Comparison of ENCODE assay signal across 18 cellular contexts in the genomic region with DNA sequence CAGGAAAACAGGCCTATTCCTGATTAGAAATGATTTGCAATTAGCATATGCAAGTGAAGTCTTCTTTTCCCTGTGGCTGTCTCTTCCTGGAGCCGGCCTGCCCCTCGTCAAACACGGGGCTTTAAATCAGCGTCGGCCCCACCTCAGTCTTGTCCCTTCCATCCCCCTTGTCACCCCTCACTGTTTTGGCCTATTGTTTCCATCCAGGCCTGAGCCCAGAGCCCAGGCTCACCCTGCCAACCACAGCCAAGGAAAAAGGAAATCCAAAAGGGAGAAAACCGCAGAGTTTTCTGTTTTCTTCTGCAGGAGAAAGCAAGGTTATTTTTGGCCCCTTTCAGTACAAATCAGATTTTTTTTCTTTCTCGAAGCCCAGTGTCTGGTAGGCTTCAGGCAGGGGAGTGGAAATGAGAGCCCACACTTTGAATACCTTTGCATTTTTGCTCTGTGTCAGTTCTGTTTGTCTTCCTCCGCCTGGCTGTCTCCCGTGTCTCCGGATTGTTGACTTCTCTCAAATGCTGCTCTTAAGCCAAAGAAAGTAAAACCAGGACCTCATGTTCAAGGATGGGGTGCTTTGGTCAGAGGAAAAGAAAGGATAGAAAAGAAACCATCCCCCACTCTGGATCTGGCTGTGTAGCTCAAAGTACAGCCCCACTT.
DNase-seq lines count a peak whose midpoint lies in the region; ATAC-seq and TF ChIP-seq lines count a peak whose summit lies in the region.
"Had no signal": no experiment of that assay in that cellular context is flagged by ENCODE, and none has a peak within 500 bp of the region (broad histone marks: within the 10 kb centered on the region; RNA-seq: fewer than 3 reads in every experiment).

No MANE protein-coding gene starts in this region.

- no peak overlapping the region for H2BK20ac ChIP-seq in H9 (ENCODE audit: low read depth, low read length, poor library complexity, severe bottlenecking)

- H2BK5ac ChIP-seq in H9 (ENCODE audit: insufficient read length, low read length) = no peak overlapping the region

- no CpG with 5 or more reads among the region's 10 CpGs for WGBS in H9 (ENCODE audit: extremely low coverage, insufficient read length, low lambda C conversion rate)

- in situ Hi-C loops in astrocyte of the cerebellum (cut with HindIII; ENCODE audit: low sequenced_read_pairs) = no loop called here

- H3K14ac ChIP-seq in H9 (ENCODE audit: insufficient read depth, low read length) = no peak overlapping the region; the same call in 1 of the 2 replicates

- H3K27ac Mint-ChIP-seq in H9 = peak overlapping the region; percentile 50 to 86 (median 78); a peak in 6 of 7 replicates
- H3K27ac Mint-ChIP-seq in glutamatergic neuron (ENCODE audit: unreplicated experiment) = no peak overlapping the region
- H3K27ac Mint-ChIP-seq: activated B cell treated with CpG ODN at 0.5 μM for 24 hours; dendritic cell treated with granulocyte-macrophage colony-stimulating factor and Interleukin-4, amounts not matched to agents 40 ng/mL and 50 ng/mL, for 4 days; naive B cell had no signal

- H3K4me3 ChIP-seq in astrocyte of the cerebellum (ENCODE audit: low read depth, low read length) (no peak overlapping the region), iPS-18a (ENCODE audit: low read length) (no peak overlapping the region)
- H3K4me3 ChIP-seq: heart right ventricle had no signal

- no peak overlapping the region for H3K56ac ChIP-seq in H9 (ENCODE audit: insufficient read length, low read depth, low read length)

- H3K79me2 ChIP-seq in H9 (ENCODE audit: insufficient read depth, low read length) = no peaks in the 10 kb centered on the region

- no peaks in the 10 kb centered on the region for H4K20me1 ChIP-seq in H9 (ENCODE audit: control insufficient read depth, insufficient read depth, insufficient read length)

- H3K27me3 ChIP-seq in H9 (ENCODE audit: insufficient read depth, low read length) (no peaks in the 10 kb centered on the region), iPS-18a (ENCODE audit: control insufficient read depth, insufficient read depth, low read length) (no peaks in the 10 kb centered on the region)
- H3K27me3 ChIP-seq: heart right ventricle had no signal

- H2BK12ac ChIP-seq in H9 (ENCODE audit: insufficient read length, low read depth, low read length) = no peak overlapping the region

- H3K27ac ChIP-seq in H9 (ENCODE audit: insufficient read length, low read depth, low read length) (no peak overlapping the region), iPS-18a (ENCODE audit: low read length) (no peak overlapping the region)

- DNase-seq in H9 = no peak
- DNase-seq in astrocyte of the cerebellum (ENCODE audit: low read depth) = peak; percentile 63
- no peak for DNase-seq in sciatic nerve (ENCODE audit: low spot score)
- DNase-seq in nucleus accumbens (lab: John Stamatoyannopoulos, UW) = no peak
- no peak for DNase-seq in GM10248 (ENCODE audit: extremely low spot score)
- DNase-seq in glutamatergic neuron = no peak
- DNase-seq: activated B cell treated with CpG ODN at 0.5 μM for 24 hours; activated CD8-positive, alpha-beta memory T cell treated with anti-CD3 and anti-CD28 coated beads for 24 hours; GDM1; heart right ventricle; Karpas-422; naive B cell; NCI-H1417 treated with DMSO at 0.1 percent for 48 hours had no signal

- H3K9me3 Mint-ChIP-seq in H9 (peaks cover 1% of the 10 kb centered on the region in 2 experiments; a peak in 3 of 5 replicates), glutamatergic neuron (ENCODE audit: unreplicated experiment) (no peaks in the 10 kb centered on the region)
- H3K9me3 Mint-ChIP-seq: dendritic cell treated with granulocyte-macrophage colony-stimulating factor and Interleukin-4, amounts not matched to agents 40 ng/mL and 50 ng/mL, for 4 days had no signal

- no peak overlapping the region for H3K23ac ChIP-seq in H9 (ENCODE audit: insufficient read length, low read depth, low read length)

- no peaks in the 10 kb centered on the region for H3K79me1 ChIP-seq in H9 (ENCODE audit: insufficient read depth, low read depth, low read length, poor library complexity, severe bottlenecking)

- POLR2A ChIA-PET in GM10248 (lab: Yijun Ruan, JAX) = no interaction called here

- no peak overlapping the region for H3K9ac ChIP-seq in H9 (ENCODE audit: extremely low read depth, insufficient read length, low read length)
- peak overlapping the region; percentile 10 for H3K9ac ChIP-seq in iPS-18a (ENCODE audit: low read length)

- H4K91ac ChIP-seq in H9 (ENCODE audit: insufficient read length, low read depth, low read length) = no peak overlapping the region

- no peak overlapping the region for H2BK15ac ChIP-seq in H9 (ENCODE audit: low read depth, low read length)

- H3K4ac ChIP-seq in H9 (ENCODE audit: low read depth, low read length) = no peak overlapping the region

- no peaks in the 10 kb centered on the region for H3K9me3 ChIP-seq in H9 (ENCODE audit: control insufficient read depth, low read depth, low read length)
- H3K9me3 ChIP-seq in iPS-18a (ENCODE audit: control insufficient read depth, low read depth, low read length) = no peaks in the 10 kb centered on the region

- no peak overlapping the region for H4K8ac ChIP-seq in H9 (replicated peaks; ENCODE audit: insufficient read length, low read depth, low read length)

- H3K18ac ChIP-seq in H9 (ENCODE audit: insufficient read length, low read depth, low read length) = no peak overlapping the region

- H3K27me3 Mint-ChIP-seq in H9 (ENCODE audit: low read depth) (peaks cover 3% of the 10 kb centered on the region), glutamatergic neuron (ENCODE audit: unreplicated experiment) (no peaks in the 10 kb centered on the region)
- H3K27me3 Mint-ChIP-seq: activated B cell treated with CpG ODN at 0.5 μM for 24 hours had no signal

- H3K4me3 Mint-ChIP-seq in H9 = no peak overlapping the region
- no peak overlapping the region for H3K4me3 Mint-ChIP-seq in glutamatergic neuron (ENCODE audit: unreplicated experiment)
- H3K4me3 Mint-ChIP-seq: activated B cell treated with CpG ODN at 0.5 μM for 24 hours; dendritic cell treated with granulocyte-macrophage colony-stimulating factor and Interleukin-4, amounts not matched to agents 40 ng/mL and 50 ng/mL, for 4 days; naive B cell had no signal

- H2AFZ ChIP-seq in H9 (ENCODE audit: low read length) = no peak overlapping the region

- no peaks in the 10 kb centered on the region for H3K36me3 ChIP-seq in iPS-18a (ENCODE audit: control insufficient read depth, low read depth, low read length)
- H3K36me3 ChIP-seq: heart right ventricle had no signal

- CTCF ChIA-PET in GM10248 (lab: Yijun Ruan, JAX) = no interaction called here

- H3K4me2 ChIP-seq in H9 (ENCODE audit: insufficient read depth, insufficient read length, low read length) = no peak overlapping the region

- H2BK120ac ChIP-seq in H9 (ENCODE audit: low read depth, low read length, poor library complexity, severe bottlenecking) = no peak overlapping the region

- H2AK5ac ChIP-seq in H9 (ENCODE audit: insufficient read length, low read length) = no peak overlapping the region

- H3K4me1 ChIP-seq in H9 (ENCODE audit: insufficient read depth, low read length) (peaks cover 23% of the 10 kb centered on the region), iPS-18a (ENCODE audit: control insufficient read depth, low read depth, low read length) (peaks cover 41% of the 10 kb centered on the region)

- H3K4me1 Mint-ChIP-seq in H9 (peaks cover 56 to 58% of the 10 kb centered on the region in 2 experiments), glutamatergic neuron (ENCODE audit: low read depth, unreplicated experiment) (no peaks in the 10 kb centered on the region)
- H3K4me1 Mint-ChIP-seq: activated B cell treated with CpG ODN at 0.5 μM for 24 hours, naive B cell had no signal

- H3T11ph ChIP-seq in H9 (ENCODE audit: low read length) = no peak overlapping the region

- ATAC-seq in sciatic nerve = peak; percentile 73
- ATAC-seq in GM18502 (IDR thresholded peaks at IDR 0.05; ENCODE audit: poor library complexity, unreplicated experiment) = no peak
- ATAC-seq: esophagus mucosa, left lobe of liver had no signal

- H3K36me3 Mint-ChIP-seq in H9 (ENCODE audit: insufficient read depth in 1 of 3, low read depth in 3 of 3) (peaks cover 1 to 2% (median 2%) of the 10 kb centered on the region in 3 experiments; a peak in 4 of 7 replicates), glutamatergic neuron (ENCODE audit: unreplicated experiment) (no peaks in the 10 kb centered on the region)
- H3K36me3 Mint-ChIP-seq: naive B cell had no signal

- no peaks in the 10 kb centered on the region for H3K23me2 ChIP-seq in H9 (ENCODE audit: insufficient read length, low read depth, low read length, poor library complexity, severe bottlenecking)

- TF ChIP-seq CTCF in H9 (conservative IDR thresholded peaks at IDR 0.05) = no peak
- no peak for TF ChIP-seq CTCF in astrocyte of the cerebellum (IDR thresholded peaks at IDR 0.05; ENCODE audit: low read depth, low read length, missing control alignments)
- TF ChIP-seq CTCF in GM10248 (IDR thresholded peaks at IDR 0.05; ENCODE audit: control extremely low read depth, extremely low read depth, low read depth, missing control alignments) = no peak
- TF ChIP-seq CTCF in glutamatergic neuron (IDR thresholded peaks at IDR 0.05; ENCODE audit: partially characterized antibody, unreplicated experiment) = no peak

- intact Hi-C loops in sciatic nerve (cut with DNase I) = no loop called here

- H4K5ac ChIP-seq in H9 (ENCODE audit: insufficient read length, low read depth, low read length) = no peak overlapping the region
